Comparison of ENCODE assay signal across 22 cellular contexts in the genomic region with DNA sequence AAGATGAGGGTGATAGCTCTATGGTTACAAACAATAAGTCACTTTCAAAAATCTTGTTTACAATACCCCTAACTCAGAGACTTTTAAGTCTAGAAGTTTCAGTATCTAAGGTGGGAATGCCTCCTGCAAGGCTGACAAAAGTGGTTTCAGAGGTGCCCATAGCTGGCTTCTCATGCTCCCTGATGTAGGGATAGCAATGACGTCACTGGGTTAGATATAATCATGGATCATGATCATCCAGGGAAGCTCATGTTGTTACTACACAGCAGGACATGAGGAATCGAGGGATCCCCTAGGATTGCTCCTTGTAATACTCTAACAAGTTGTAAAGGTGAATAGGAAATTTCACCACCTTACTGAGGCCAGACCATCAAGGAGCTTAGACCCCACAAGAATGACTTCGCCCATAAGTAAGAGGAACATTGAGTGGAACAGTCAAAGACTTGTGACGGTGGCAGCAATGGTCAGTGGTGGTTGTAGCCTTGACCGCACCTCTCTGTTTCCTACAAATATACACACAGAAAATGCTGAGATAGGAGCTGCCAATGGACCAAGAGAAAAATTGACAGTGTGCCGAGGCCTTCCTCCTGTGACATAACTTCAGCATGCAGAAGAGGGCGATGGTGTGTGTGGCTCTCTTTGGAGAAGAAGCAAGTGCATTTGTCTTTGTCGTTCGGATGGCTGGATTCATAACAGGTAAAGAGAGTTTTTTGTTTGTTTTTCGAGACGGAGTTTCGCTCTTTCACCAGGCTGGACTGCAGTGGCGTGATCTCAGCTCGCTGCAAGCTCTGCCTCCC. TPM values are rescaled to one million over a fixed set of nuclear protein-coding genes. Genes with fewer than 3 reads are reported as not detected.
DNase-seq lines count a peak whose midpoint lies in the region; ATAC-seq and TF ChIP-seq lines count a peak whose summit lies in the region.
"Had no signal": no experiment of that assay in that cellular context is flagged by ENCODE, and none has a peak within 500 bp of the region (broad histone marks: within the 10 kb centered on the region; RNA-seq: fewer than 3 reads in every experiment).

No MANE protein-coding gene starts in this region.

- intact Hi-C loops in A673 (cut with micrococcal nuclease; ENCODE audit: unreplicated experiment): no loop called here

- H3K27me3 ChIP-seq in A673 (replicated peaks; ENCODE audit: insufficient read depth, low read depth, low read length, poor library complexity): no peaks in the 10 kb centered on the region
- no peaks in the 10 kb centered on the region for H3K27me3 ChIP-seq in WERI-Rb-1 (ENCODE audit: insufficient read depth, low read depth, severe bottlenecking)
- H3K27me3 ChIP-seq: BLaER1 had no signal

- DNase-seq in A673 (ENCODE audit: low spot score): no peak
- DNase-seq in Kasumi-1 (lab: John Stamatoyannopoulos, UW): peak; percentile 35 to 37
- DNase-seq in WERI-Rb-1: no peak
- no peak for DNase-seq in epithelial cell of esophagus (ENCODE audit: low read depth)
- DNase-seq in G401 (ENCODE audit: low spot score): no peak
- DNase-seq in stimulated activated CD4-positive, alpha-beta T cell treated with anti-CD3 and anti-CD28 coated beads, Interleukin-4, amount 100 ng/mL, for 24 hours: no peak
- no peak for DNase-seq in activated T-cell treated with anti-CD3 and anti-CD28 coated beads, Interleukin-2, amount 50 U/mL, for 1 hour
- DNase-seq: Calu3; CD4-positive, alpha-beta memory T cell; NCI-H1092; NCI-H146; NCI-H2029 treated with DMSO at 0.1 percent for 48 hours; NCI-H2171 treated with DMSO at 0.1 percent for 48 hours; NCI-H446 treated with DMSO at 0.1 percent for 48 hours; NCI-H748 treated with DMSO at 0.1 percent for 48 hours; SHP77 had no signal

- CTCF ChIA-PET in A673 (lab: Charles Lee): interaction anchor here (0.6 kb wide), 2 partner anchors 207 to 562 kb away, joined by 3 to 5 read pairs; no protein-coding TSS in a partner anchor

- peaks cover 16% of the 10 kb centered on the region for H3K4me1 ChIP-seq in A673 (ENCODE audit: insufficient read depth, low read length, poor library complexity, severe bottlenecking)
- H3K4me1 ChIP-seq: HAP-1 had no signal

- no peaks in the 10 kb centered on the region for H3K9me3 ChIP-seq in A673 (ENCODE audit: low read depth, low read length, poor library complexity, severe bottlenecking)
- no peaks in the 10 kb centered on the region for H3K9me3 ChIP-seq in WERI-Rb-1 (ENCODE audit: severe bottlenecking)
- H3K9me3 ChIP-seq: BLaER1, HAP-1 had no signal

- H3K27ac ChIP-seq in A673 (ENCODE audit: low read depth, low read length, poor library complexity, severe bottlenecking) (no peak overlapping the region), WERI-Rb-1 (no peak overlapping the region)
- H3K27ac ChIP-seq: BLaER1, SK-N-MC had no signal

- no TSS peak for BruUV-seq in A673 (replicated peaks; lab: Mats Ljungman, UMichigan)

- no peak for ATAC-seq in HG03159 (IDR thresholded peaks at IDR 0.05; ENCODE audit: unreplicated experiment)

- POLR2A ChIA-PET in A673 (lab: Charles Lee; ENCODE audit: low non-redundant PET): no interaction called here

- in situ Hi-C loops in G401 (cut with HindIII; ENCODE audit: low sequenced_read_pairs): no loop called here

- H3K36me3 ChIP-seq in A673 (ENCODE audit: insufficient read depth, low read length, poor library complexity, severe bottlenecking) (no peaks in the 10 kb centered on the region), WERI-Rb-1 (no peaks in the 10 kb centered on the region)
- H3K36me3 ChIP-seq: BLaER1, HAP-1 had no signal

- no peak overlapping the region for H3K4me3 ChIP-seq in A673 (ENCODE audit: low read depth, low read length, poor library complexity, severe bottlenecking)
- H3K4me3 ChIP-seq in WERI-Rb-1 (ENCODE audit: low read depth, low read length): no peak overlapping the region
- no peak overlapping the region for H3K4me3 ChIP-seq in epithelial cell of esophagus (ENCODE audit: low read length)
- H3K4me3 ChIP-seq: BLaER1, HAP-1, SK-N-MC had no signal

- TF ChIP-seq CTCF in A673 (conservative IDR thresholded peaks at IDR 0.05; ENCODE audit: low read depth, low read length): peak; percentile 21; the same call in 1 of the 2 replicates
- TF ChIP-seq CTCF in WERI-Rb-1 (IDR thresholded peaks at IDR 0.05; ENCODE audit: low read depth, low read length): peak; percentile 17; the same call in 1 of the 2 replicates
- TF ChIP-seq CTCF in epithelial cell of esophagus (IDR thresholded peaks at IDR 0.05; ENCODE audit: insufficient read depth, low read depth, low read length, missing control alignments): peak; percentile 19

RNA-seq across cellular contexts. Expression of a gene that starts 15.6 kb away (rescaled TPM):
- 1.6 and 4.2 TPM in 2 replicates for total RNA-seq in A673 (2021)
- total RNA-seq in G401 (2014; rRNA removed; shearing (Covaris generic)): not detected in 2 replicates
- total RNA-seq: A172; CD4-positive, alpha-beta memory T cell; RPMI7951 had no signal

RNA-seq across cellular contexts. Expression of a gene that starts 25.5 kb away (rescaled TPM):
- total RNA-seq in A673 (2021): 0.59 TPM in 1 of 2 replicates, not detected in the other
- not detected in 2 replicates for total RNA-seq in G401 (2014; rRNA removed; shearing (Covaris generic))

RNA-seq across cellular contexts. Expression of a gene that starts 53.3 kb away (rescaled TPM):
- total RNA-seq in A673 (2021): 37.9 and 45.1 TPM in 2 replicates
- total RNA-seq in G401 (2014; rRNA removed; shearing (Covaris generic)): 22.8 and 33.5 TPM in 2 replicates

Comparison
In these comparisons a context has a peak if more than half of its experiments do, and no peak if none do; other contexts are left out.
1. DNase-seq: peak in Kasumi-1 (2 of 2); none in A673 (single experiment), WERI-Rb-1 (single experiment), epithelial cell of esophagus (single experiment), G401 (single experiment), stimulated activated CD4-positive, alpha-beta T cell treated with anti-CD3 and anti-CD28 coated beads, Interleukin-4, amount 100 ng/mL, for 24 hours (single experiment) and activated T-cell treated with anti-CD3 and anti-CD28 coated beads, Interleukin-2, amount 50 U/mL, for 1 hour (single experiment).
2. Peak in every context shown above with its lines, with median percentiles within 50 percentile points of each other: CTCF ChIP-seq.